ENCODE assay signal across 20 cellular contexts in the genomic region with DNA sequence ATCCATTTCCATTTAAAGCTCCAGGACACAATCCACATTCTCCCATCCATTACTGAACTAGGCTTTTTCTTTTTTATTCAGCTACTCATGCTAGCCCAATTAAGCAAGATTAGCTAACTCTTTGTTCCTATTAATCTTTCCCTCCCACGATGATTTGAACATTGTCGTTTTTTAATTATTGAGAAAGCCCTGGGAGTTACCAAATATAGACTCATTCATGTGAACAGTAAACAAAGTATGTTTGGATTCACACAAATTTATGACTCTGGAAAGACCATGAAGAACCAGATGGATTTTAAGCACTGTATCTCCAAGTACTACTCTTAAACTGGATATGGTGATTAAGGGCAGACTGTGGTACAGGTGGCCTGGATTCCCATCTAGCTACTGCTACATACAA.
DNase-seq lines count a peak whose midpoint lies in the region; ATAC-seq and TF ChIP-seq lines count a peak whose summit lies in the region.
"Had no signal": no experiment of that assay in that cellular context is flagged by ENCODE, and none has a peak within 500 bp of the region (broad histone marks: within the 10 kb centered on the region; RNA-seq: fewer than 3 reads in every experiment).

No MANE protein-coding gene starts in this region.

- H3K4me1 Mint-ChIP-seq in activated T-helper 1 cell treated with anti-CD3 and anti-CD28 coated beads, Interleukin-12 subunit alpha, Interleukin-12 subunit beta, Interleukin-2, Interleukin-4 antibody, amounts not matched to agents 30 ng/mL and 10 ng/mL and 1 ng/mL, durations not matched to agents 14 hours and 24 hours and 36 hours (ENCODE audit: low read depth): no peaks in the 10 kb centered on the region

- H3K27ac ChIP-seq in KMS-11: peak overlapping the region; percentile 53
- peak overlapping the region; percentile 93 for H3K27ac ChIP-seq in VCaP
- no peak overlapping the region for H3K27ac ChIP-seq in esophagus squamous epithelium

- peak overlapping the region; percentile 50 for H2AFZ ChIP-seq in KMS-11 (ENCODE audit: low read depth)

- H3K36me3 ChIP-seq in KMS-11 (ENCODE audit: insufficient read depth) (no peaks in the 10 kb centered on the region), esophagus squamous epithelium (no peaks in the 10 kb centered on the region)

- intact Hi-C loops in left colon (cut with DNase I, micrococcal nuclease) (no loop called here), esophagus squamous epithelium (cut with DNase I) (no loop called here)
- intact Hi-C loops in activated T-helper 1 cell treated with anti-CD3 and anti-CD28 coated beads, Interleukin-12 subunit alpha, Interleukin-12 subunit beta, Interleukin-2, Interleukin-4 antibody, amounts not matched to agents 30 ng/mL and 10 ng/mL and 1 ng/mL, durations not matched to agents 14 hours and 24 hours and 36 hours (cut with micrococcal nuclease): no loop called here

- no peaks in the 10 kb centered on the region for H4K20me1 ChIP-seq in KMS-11 (ENCODE audit: insufficient read depth)

- no peaks in the 10 kb centered on the region for H3K27me3 Mint-ChIP-seq in activated T-helper 1 cell treated with anti-CD3 and anti-CD28 coated beads, Interleukin-12 subunit alpha, Interleukin-12 subunit beta, Interleukin-2, Interleukin-4 antibody, amounts not matched to agents 30 ng/mL and 10 ng/mL and 1 ng/mL, durations not matched to agents 14 hours and 24 hours and 36 hours (ENCODE audit: insufficient read depth)

- H3K9me3 Mint-ChIP-seq in activated T-helper 1 cell treated with anti-CD3 and anti-CD28 coated beads, Interleukin-12 subunit alpha, Interleukin-12 subunit beta, Interleukin-2, Interleukin-4 antibody, amounts not matched to agents 30 ng/mL and 10 ng/mL and 1 ng/mL, durations not matched to agents 14 hours and 24 hours and 36 hours: no peaks in the 10 kb centered on the region

- peaks cover 46% of the 10 kb centered on the region for H3K4me1 ChIP-seq in KMS-11 (ENCODE audit: low read depth, poor library complexity, severe bottlenecking)
- no peaks in the 10 kb centered on the region for H3K4me1 ChIP-seq in esophagus squamous epithelium

- WGBS in esophagus squamous epithelium, 2 donors: 34 to 41% methylated on average over 2 of the region's 2 CpGs

- peak; percentile 35 for DNase-seq in AG10803 (ENCODE audit: low read depth)
- DNase-seq in left colon: no peak
- DNase-seq in T-helper 9 cell: no peak
- DNase-seq in activated T-helper 1 cell treated with anti-CD3 and anti-CD28 coated beads, Interleukin-12 subunit alpha, Interleukin-12 subunit beta, Interleukin-2, Interleukin-4 antibody, amounts not matched to agents 30 ng/mL and 10 ng/mL and 1 ng/mL, durations not matched to agents 14 hours and 24 hours and 36 hours (ENCODE audit: low spot score): no peak
- DNase-seq in anterior cingulate cortex (lab: John Stamatoyannopoulos, UW): no peak
- DNase-seq in esophagus squamous epithelium (lab: John Stamatoyannopoulos, UW): no peak
- DNase-seq: ACHN, Calu3, DMS79 treated with DMSO at 0.1 percent for 48 hours, H7, Kasumi-1, NCI-H1436, NCI-H187 treated with DMSO at 0.1 percent for 48 hours, NCI-H446, NCI-H524 treated with DMSO at 0.1 percent for 48 hours, SK-N-SH had no signal

- no peaks in the 10 kb centered on the region for H3K27me3 ChIP-seq in KMS-11 (ENCODE audit: insufficient read depth, low read depth)
- no peaks in the 10 kb centered on the region for H3K27me3 ChIP-seq in esophagus squamous epithelium

- no peaks in the 10 kb centered on the region for H3K36me3 Mint-ChIP-seq in activated T-helper 1 cell treated with anti-CD3 and anti-CD28 coated beads, Interleukin-12 subunit alpha, Interleukin-12 subunit beta, Interleukin-2, Interleukin-4 antibody, amounts not matched to agents 30 ng/mL and 10 ng/mL and 1 ng/mL, durations not matched to agents 14 hours and 24 hours and 36 hours (ENCODE audit: low read depth)

- H3K27ac Mint-ChIP-seq in activated T-helper 1 cell treated with anti-CD3 and anti-CD28 coated beads, Interleukin-12 subunit alpha, Interleukin-12 subunit beta, Interleukin-2, Interleukin-4 antibody, amounts not matched to agents 30 ng/mL and 10 ng/mL and 1 ng/mL, durations not matched to agents 14 hours and 24 hours and 36 hours: no peak overlapping the region

- peak overlapping the region; percentile 8; the same call in 1 of the 2 replicates for H3K9ac ChIP-seq in KMS-11
- H3K9ac ChIP-seq: SK-N-SH had no signal

- H3K4me3 ChIP-seq in AG10803 (ENCODE audit: low read length): no peak overlapping the region
- no peak overlapping the region for H3K4me3 ChIP-seq in KMS-11 (IDR thresholded peaks at IDR 0.05; ENCODE audit: insufficient read depth, low read depth, low read length)
- no peak overlapping the region for H3K4me3 ChIP-seq in esophagus squamous epithelium

- no peak overlapping the region for H3K4me3 Mint-ChIP-seq in activated T-helper 1 cell treated with anti-CD3 and anti-CD28 coated beads, Interleukin-12 subunit alpha, Interleukin-12 subunit beta, Interleukin-2, Interleukin-4 antibody, amounts not matched to agents 30 ng/mL and 10 ng/mL and 1 ng/mL, durations not matched to agents 14 hours and 24 hours and 36 hours

- no peak for TF ChIP-seq CTCF in AG10803 (conservative IDR thresholded peaks at IDR 0.05; ENCODE audit: low read length)
- no peak for TF ChIP-seq CTCF in KMS-11 (conservative IDR thresholded peaks at IDR 0.05; ENCODE audit: low read depth, low read length)
- TF ChIP-seq CTCF in VCaP (conservative IDR thresholded peaks at IDR 0.05): no peak
- TF ChIP-seq CTCF in esophagus squamous epithelium (IDR thresholded peaks at IDR 0.05): no peak

- TF ChIP-seq POLR2A in esophagus squamous epithelium (IDR thresholded peaks at IDR 0.05): no peak

- peak overlapping the region; percentile 62 for H3K4me2 ChIP-seq in KMS-11
- H3K4me2 ChIP-seq: SK-N-SH had no signal

- H3K9me3 ChIP-seq in esophagus squamous epithelium: no peaks in the 10 kb centered on the region
- H3K9me3 ChIP-seq: SK-N-SH had no signal

- ATAC-seq in left colon: peak; percentile 37
- ATAC-seq: HepG2, PC-3 had no signal

- no peaks in the 10 kb centered on the region for H3K79me2 ChIP-seq in KMS-11 (ENCODE audit: insufficient read depth, low read depth)

Comparison
In these comparisons a context has a peak if more than half of its experiments do, and no peak if none do; other contexts are left out.
1. H3K27ac ChIP-seq: peak in KMS-11 (single experiment) and VCaP (single experiment); none in esophagus squamous epithelium (0 of 4).